In genomic region chr1:147080013-147080661, GRCh38 we compare ENCODE assay signal across 11 cellular contexts.
DNase-seq lines count a peak whose midpoint lies in the region; ATAC-seq, FAIRE-seq and TF ChIP-seq lines count a peak whose summit lies in the region.
"Had no signal": no experiment of that assay in that cellular context is flagged by ENCODE, and none has a peak within 500 bp of the region (broad histone marks: within the 10 kb centered on the region; RNA-seq: fewer than 3 reads in every experiment).

No MANE protein-coding gene starts in this region.

- peaks cover 77 to 78% of the 10 kb centered on the region in 2 experiments for H3K27me3 ChIP-seq in endothelial cell of umbilical vein (ENCODE audit: control insufficient read depth in 2 of 2, insufficient read depth in 2 of 2, low read length in 2 of 2)

- no peaks in the 10 kb centered on the region for H3K9me3 Mint-ChIP-seq in T-helper 1 cell treated with Interleukin-12 subunit alpha and Interleukin-12 subunit beta and Interleukin-4 antibody, amounts not matched to agents 30 μg/mL and 1 μg/mL, for 36 hours
- H3K9me3 Mint-ChIP-seq in T-cell, result peaks cover 2 to 7% (median 3%) of the 10 kb centered on the region in 3 donors
- H3K9me3 Mint-ChIP-seq in progenitor cell of endocrine pancreas (ENCODE audit: low read depth), result peaks cover 5% of the 10 kb centered on the region

- no peaks in the 10 kb centered on the region for H3K4me1 ChIP-seq in endothelial cell of umbilical vein (ENCODE audit: control insufficient read depth, extremely low read depth, insufficient read depth, low read length)

- intact Hi-C loops in endothelial cell of umbilical vein (cut with micrococcal nuclease), result loop anchor here (5.0 kb wide), 1 partner anchor 92 kb away; the partner anchor contains the start of gene PRKAB2

- no peak overlapping the region for H3K4me3 ChIP-seq in endothelial cell of umbilical vein (replicated peaks in 1 of 3; ENCODE audit: insufficient read depth in 1 of 3, low read depth in 1 of 3, low read length in 3 of 3)
- H3K4me3 ChIP-seq: A549 had no signal

- no peak for FAIRE-seq in endothelial cell of umbilical vein (lab: Jason Lieb, UNC)
- FAIRE-seq: A549 had no signal

- dilution Hi-C loops in endothelial cell of umbilical vein (cut with MboI; ENCODE audit: extremely low pct_ligation_motif_present, low sequenced_read_pairs), result no loop called here

- ATAC-seq in T-cell (replicated peaks in 1 of 4) (no peak), HG03039 (IDR thresholded peaks at IDR 0.05; ENCODE audit: unreplicated experiment) (no peak), HG03439 (IDR thresholded peaks at IDR 0.05; ENCODE audit: unreplicated experiment) (no peak), HG02798 (IDR thresholded peaks at IDR 0.05; ENCODE audit: poor library complexity, unreplicated experiment) (no peak)
- ATAC-seq: A549 had no signal

- H3K27me3 Mint-ChIP-seq in T-helper 1 cell treated with Interleukin-12 subunit alpha and Interleukin-12 subunit beta and Interleukin-4 antibody, amounts not matched to agents 30 μg/mL and 1 μg/mL, for 36 hours (ENCODE audit: low read depth), result peaks cover 97% of the 10 kb centered on the region
- H3K27me3 Mint-ChIP-seq in T-cell (peaks cover 68 to 91% of the 10 kb centered on the region in 2 donors), progenitor cell of endocrine pancreas (peaks cover 93% of the 10 kb centered on the region)

- no peaks in the 10 kb centered on the region for H3K79me2 ChIP-seq in endothelial cell of umbilical vein (ENCODE audit: control insufficient read depth, insufficient read depth, low read length)

- POLR2A ChIA-PET in T-cell (lab: Charles Lee) (no interaction called here), endothelial cell of umbilical vein (lab: Charles Lee) (interaction anchor here (0.6 kb wide), 1 partner anchor 31 kb away, joined by 3 read pairs; no protein-coding TSS in a partner anchor)

- H3K4me3 Mint-ChIP-seq in T-helper 1 cell treated with Interleukin-12 subunit alpha and Interleukin-12 subunit beta and Interleukin-4 antibody, amounts not matched to agents 30 μg/mL and 1 μg/mL, for 36 hours, result peak overlapping the region; percentile 32
- H3K4me3 Mint-ChIP-seq in T-cell (peak overlapping the region; percentile 59 to 87 (median 74)), progenitor cell of endocrine pancreas (ENCODE audit: low read depth) (peak overlapping the region; percentile 65)

- no peak overlapping the region for H3K27ac Mint-ChIP-seq in T-helper 1 cell treated with Interleukin-12 subunit alpha and Interleukin-12 subunit beta and Interleukin-4 antibody, amounts not matched to agents 30 μg/mL and 1 μg/mL, for 36 hours
- peak overlapping the region in 1 of 2 donors; percentile 52 for H3K27ac Mint-ChIP-seq in T-cell
- H3K27ac Mint-ChIP-seq in progenitor cell of endocrine pancreas, result no peak overlapping the region

- H2AFZ ChIP-seq in endothelial cell of umbilical vein (ENCODE audit: low read depth, low read length), result no peak overlapping the region

- H3K9me1 ChIP-seq in endothelial cell of umbilical vein (replicated peaks; ENCODE audit: control insufficient read depth, extremely low read depth, insufficient read depth, low read length), result no peaks in the 10 kb centered on the region

- no peak overlapping the region for H3K9ac ChIP-seq in endothelial cell of umbilical vein (replicated peaks; ENCODE audit: extremely low read depth, insufficient read depth, low read length)

- H3K9me3 ChIP-seq in endothelial cell of umbilical vein (replicated peaks; ENCODE audit: control insufficient read depth, insufficient read depth, low read length), result no peaks in the 10 kb centered on the region
- H3K9me3 ChIP-seq: A549, upper lobe of left lung had no signal

- H3K4me2 ChIP-seq in endothelial cell of umbilical vein (ENCODE audit: insufficient read depth, low read length), result no peak overlapping the region
- H3K4me2 ChIP-seq: A549 had no signal

- no peak for TF ChIP-seq POLR2A in endothelial cell of umbilical vein (IDR thresholded peaks at IDR 0.05; ENCODE audit: low read depth, low read length)

- no TSS peak for BruUV-seq in endothelial cell of umbilical vein (replicated peaks; lab: Mats Ljungman, UMichigan)

- peaks cover 9% of the 10 kb centered on the region for H3K36me3 Mint-ChIP-seq in T-helper 1 cell treated with Interleukin-12 subunit alpha and Interleukin-12 subunit beta and Interleukin-4 antibody, amounts not matched to agents 30 μg/mL and 1 μg/mL, for 36 hours (ENCODE audit: low read depth)
- no peaks in the 10 kb centered on the region for H3K36me3 Mint-ChIP-seq in T-cell
- H3K36me3 Mint-ChIP-seq in progenitor cell of endocrine pancreas (ENCODE audit: insufficient read depth), result peaks cover 1% of the 10 kb centered on the region

- CTCF ChIA-PET in T-cell (lab: Charles Lee), result no interaction called here
- CTCF ChIA-PET in endothelial cell of umbilical vein (lab: Charles Lee), result no interaction called here

- no peak overlapping the region for H3K27ac ChIP-seq in endothelial cell of umbilical vein (ENCODE audit: insufficient read depth, low read depth, low read length)
- H3K27ac ChIP-seq: A549, upper lobe of left lung had no signal

- no peaks in the 10 kb centered on the region for H4K20me1 ChIP-seq in endothelial cell of umbilical vein (replicated peaks; ENCODE audit: control insufficient read depth, extremely low read depth, insufficient read depth, low read length)

- TF ChIP-seq CTCF in endothelial cell of umbilical vein (IDR thresholded peaks at IDR 0.05; ENCODE audit: extremely low read depth in 1 of 2, insufficient read depth in 1 of 2, low read depth in 1 of 2, low read length in 2 of 2) (no peak), progenitor cell of endocrine pancreas (IDR thresholded peaks at IDR 0.05; ENCODE audit: unreplicated experiment) (no peak)

- peaks cover 45% of the 10 kb centered on the region for H3K4me1 Mint-ChIP-seq in T-helper 1 cell treated with Interleukin-12 subunit alpha and Interleukin-12 subunit beta and Interleukin-4 antibody, amounts not matched to agents 30 μg/mL and 1 μg/mL, for 36 hours (ENCODE audit: low read depth)
- H3K4me1 Mint-ChIP-seq in T-cell, result peaks cover 42 to 55% (median 42%) of the 10 kb centered on the region in 3 donors
- peaks cover 15% of the 10 kb centered on the region for H3K4me1 Mint-ChIP-seq in progenitor cell of endocrine pancreas (ENCODE audit: low read depth)

- DNase-seq in T-helper 1 cell (no peak), T-cell (no peak), endothelial cell of umbilical vein (ENCODE audit: low read depth, low spot score) (no peak), progenitor cell of endocrine pancreas (ENCODE audit: low spot score, unreplicated experiment) (no peak)
- DNase-seq: OCI-M1 had no signal

- no peaks in the 10 kb centered on the region for H3K36me3 ChIP-seq in endothelial cell of umbilical vein (ENCODE audit: control insufficient read depth in 2 of 2, extremely low read depth in 1 of 2, insufficient read depth in 2 of 2, low read length in 2 of 2)
- H3K36me3 ChIP-seq: upper lobe of left lung had no signal

TF ChIP-seq in endothelial cell of umbilical vein, 7 proteins besides CTCF, POLR2A, EP300 and RAD21:
- TF ChIP-seq EZH2 (IDR thresholded peaks at IDR 0.05; ENCODE audit: borderline replicate concordance, low read depth, low read length, severe bottlenecking), result peak; percentile 85
- no peak for TF ChIP-seq POLR2AphosphoS5 (IDR thresholded peaks at IDR 0.05; ENCODE audit: insufficient read depth, low read depth, low read length)
- TF ChIP-seq GATA2 (IDR thresholded peaks at IDR 0.05; ENCODE audit: insufficient read depth, insufficient read length, low read depth, low read length), result no peak
